15 cellular contexts compared by ENCODE assay signal in the genomic region with DNA sequence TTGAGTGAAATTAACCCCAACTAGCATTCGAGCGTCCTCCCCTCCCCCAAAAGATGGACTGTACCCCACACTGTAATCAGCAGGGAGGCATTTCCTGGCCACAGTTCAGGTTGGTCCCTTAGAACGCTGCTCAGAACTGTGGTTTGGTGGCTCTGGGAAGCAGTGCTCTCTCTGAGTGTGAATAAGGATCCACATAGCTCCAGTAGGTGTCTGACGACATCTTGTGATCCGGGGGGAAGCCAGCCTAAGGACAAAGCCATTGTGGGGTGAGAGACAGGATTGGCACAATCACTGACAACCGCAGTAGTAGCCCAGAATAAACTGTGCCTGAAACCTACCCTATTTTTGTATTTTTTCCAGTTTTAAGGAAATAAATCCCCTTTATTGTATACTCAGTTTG.
"Had no signal": no experiment of that assay in that cellular context is flagged by ENCODE, and none has a peak within 500 bp of the region (broad histone marks: within the 10 kb centered on the region; RNA-seq: fewer than 3 reads in every experiment).

No MANE protein-coding gene starts in this region.

- H3K9me3 Mint-ChIP-seq: activated naive CD4-positive, alpha-beta T cell treated with anti-CD3 and anti-CD28 coated beads, Interleukin-2, amount 50 U/mL, for 24 hours; activated T-helper 2 cell treated with anti-CD3 and anti-CD28 coated beads, Interferon-gamma antibody, Interleukin-2, Interleukin-4, amounts not matched to agents 10 μg/mL and 5 μg/mL and 100 μg/mL, durations not matched to agents 14 hours and 24 hours and 36 hours; dendritic cell treated with granulocyte-macrophage colony-stimulating factor and Interleukin-4, amounts not matched to agents 40 ng/mL and 50 ng/mL, for 4 days; stimulated activated naive CD8-positive, alpha-beta T cell treated with anti-CD3 and anti-CD28 coated beads, Interleukin-15, Interleukin-2, amounts not matched to agents 100 ng/mL and 50 ng/mL, for 24 hours; T-helper 1 cell treated with Interleukin-12 subunit alpha and Interleukin-12 subunit beta and Interleukin-4 antibody, amounts not matched to agents 30 μg/mL and 1 μg/mL, for 36 hours had no signal

- H3K36me3 ChIP-seq: left ventricle myocardium inferior, pancreas, thoracic aorta, uterus had no signal

- H3K9me3 ChIP-seq: left ventricle myocardium inferior, pancreas, thoracic aorta, uterus had no signal

- DNase-seq: activated CD4-positive, alpha-beta T cell treated with anti-CD3 and anti-CD28 coated beads, Interleukin-2, amount 50 U/mL, for 1 hour; amygdala; cerebellar nuclear complex; left ventricle myocardium inferior; mesenchymal stem cell; pancreas; stimulated activated CD4-positive, alpha-beta T cell treated with anti-CD3 and anti-CD28 coated beads, Interleukin-2, amount 100 ng/mL, for 48 hours; uterus had no signal

- H3K27me3 ChIP-seq: pancreas, uterus had no signal

- H3K4me3 Mint-ChIP-seq: activated naive CD4-positive, alpha-beta T cell treated with anti-CD3 and anti-CD28 coated beads, Interleukin-2, amount 50 U/mL, for 24 hours; dendritic cell treated with granulocyte-macrophage colony-stimulating factor and Interleukin-4, amounts not matched to agents 40 ng/mL and 50 ng/mL, for 4 days; stimulated activated naive CD8-positive, alpha-beta T cell treated with anti-CD3 and anti-CD28 coated beads, Interleukin-15, Interleukin-2, amounts not matched to agents 100 ng/mL and 50 ng/mL, for 24 hours; T-helper 1 cell treated with Interleukin-12 subunit alpha and Interleukin-12 subunit beta and Interleukin-4 antibody, amounts not matched to agents 30 μg/mL and 1 μg/mL, for 36 hours had no signal

- ATAC-seq: esophagus mucosa, pancreas had no signal

- H3K27ac Mint-ChIP-seq: activated naive CD4-positive, alpha-beta T cell treated with anti-CD3 and anti-CD28 coated beads, Interleukin-2, amount 50 U/mL, for 24 hours; activated T-helper 2 cell treated with anti-CD3 and anti-CD28 coated beads, Interferon-gamma antibody, Interleukin-2, Interleukin-4, amounts not matched to agents 10 μg/mL and 5 μg/mL and 100 μg/mL, durations not matched to agents 14 hours and 24 hours and 36 hours; dendritic cell treated with granulocyte-macrophage colony-stimulating factor and Interleukin-4, amounts not matched to agents 40 ng/mL and 50 ng/mL, for 4 days; stimulated activated naive CD8-positive, alpha-beta T cell treated with anti-CD3 and anti-CD28 coated beads, Interleukin-15, Interleukin-2, amounts not matched to agents 100 ng/mL and 50 ng/mL, for 24 hours; T-helper 1 cell treated with Interleukin-12 subunit alpha and Interleukin-12 subunit beta and Interleukin-4 antibody, amounts not matched to agents 30 μg/mL and 1 μg/mL, for 36 hours had no signal

- H3K27ac ChIP-seq: left ventricle myocardium inferior, thoracic aorta, uterus had no signal

- H3K27me3 Mint-ChIP-seq: activated naive CD4-positive, alpha-beta T cell treated with anti-CD3 and anti-CD28 coated beads, Interleukin-2, amount 50 U/mL, for 24 hours; dendritic cell treated with granulocyte-macrophage colony-stimulating factor and Interleukin-4, amounts not matched to agents 40 ng/mL and 50 ng/mL, for 4 days; stimulated activated naive CD8-positive, alpha-beta T cell treated with anti-CD3 and anti-CD28 coated beads, Interleukin-15, Interleukin-2, amounts not matched to agents 100 ng/mL and 50 ng/mL, for 24 hours had no signal

- H3K4me3 ChIP-seq: left ventricle myocardium inferior, pancreas, thoracic aorta, uterus had no signal

- H3K36me3 Mint-ChIP-seq: activated naive CD4-positive, alpha-beta T cell treated with anti-CD3 and anti-CD28 coated beads, Interleukin-2, amount 50 U/mL, for 24 hours had no signal
